Comparison of ENCODE assay signal across 25 cellular contexts in the genomic region with DNA sequence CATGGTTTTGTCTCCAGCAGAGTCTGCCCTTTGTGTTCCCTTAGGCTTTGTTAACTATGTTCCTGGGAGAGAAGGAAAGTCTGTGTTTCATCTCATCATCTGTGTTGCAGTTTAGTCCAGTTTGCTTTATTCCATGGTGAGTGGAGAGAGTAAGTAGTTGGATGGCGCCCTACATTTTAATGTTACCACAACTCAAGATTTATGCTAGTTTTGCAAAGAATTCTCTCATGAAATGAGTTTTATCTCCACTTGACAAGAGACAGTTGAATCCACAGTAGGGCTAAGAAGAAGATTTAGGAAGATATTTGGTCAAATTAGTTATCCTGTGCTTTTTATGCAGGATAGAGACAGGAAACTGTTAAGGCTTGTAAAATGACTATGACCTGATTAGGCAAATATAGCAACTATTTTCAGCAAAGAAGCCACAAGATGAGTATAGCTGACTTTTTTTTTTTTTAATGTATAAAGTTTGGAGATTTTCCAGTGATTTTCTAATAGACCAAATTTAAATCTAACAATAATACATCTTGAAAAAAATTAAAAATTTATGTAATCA.
"Had no signal": no experiment of that assay in that cellular context is flagged by ENCODE, and none has a peak within 500 bp of the region (broad histone marks: within the 10 kb centered on the region; RNA-seq: fewer than 3 reads in every experiment).

No MANE protein-coding gene starts in this region.

- FAIRE-seq: endometrium had no signal

- H3K9me3 ChIP-seq: body of pancreas, gastrocnemius medialis, heart left ventricle, mucosa of descending colon, sigmoid colon, thyroid gland had no signal

- H3K9me3 Mint-ChIP-seq: central memory CD8-positive, alpha-beta T cell; immature natural killer cell had no signal

- H3K4me3 Mint-ChIP-seq: activated naive CD8-positive, alpha-beta T cell treated with anti-CD3 and anti-CD28 coated beads for 36 hours; activated T-helper 1 cell treated with anti-CD3 and anti-CD28 coated beads, Interleukin-12 subunit alpha, Interleukin-12 subunit beta, Interleukin-2, Interleukin-4 antibody, amounts not matched to agents 30 ng/mL and 10 ng/mL and 1 ng/mL, durations not matched to agents 14 hours and 24 hours and 36 hours; central memory CD8-positive, alpha-beta T cell; immature natural killer cell; memory B cell; naive B cell had no signal

- H3K27ac Mint-ChIP-seq: activated naive CD8-positive, alpha-beta T cell treated with anti-CD3 and anti-CD28 coated beads for 36 hours; activated T-helper 1 cell treated with anti-CD3 and anti-CD28 coated beads, Interleukin-12 subunit alpha, Interleukin-12 subunit beta, Interleukin-2, Interleukin-4 antibody, amounts not matched to agents 30 ng/mL and 10 ng/mL and 1 ng/mL, durations not matched to agents 14 hours and 24 hours and 36 hours; immature natural killer cell; memory B cell; naive B cell had no signal

- H3K27ac ChIP-seq: body of pancreas, coronary artery, gastrocnemius medialis, heart left ventricle, sigmoid colon, thyroid gland, WERI-Rb-1 had no signal

- H3K36me3 Mint-ChIP-seq: naive B cell had no signal

- H3K4me1 ChIP-seq: sigmoid colon, thyroid gland had no signal

- H3K4me3 ChIP-seq: body of pancreas, coronary artery, gastrocnemius medialis, heart left ventricle, mucosa of descending colon, sigmoid colon, thyroid gland had no signal

- H3K27me3 ChIP-seq: body of pancreas, gastrocnemius medialis, heart left ventricle, sigmoid colon, thyroid gland had no signal

- ATAC-seq: body of pancreas, gastrocnemius medialis, heart left ventricle, mucosa of descending colon had no signal

- H3K4me1 Mint-ChIP-seq: memory B cell, naive B cell had no signal

- H3K27me3 Mint-ChIP-seq: activated naive CD8-positive, alpha-beta T cell treated with anti-CD3 and anti-CD28 coated beads for 36 hours; central memory CD8-positive, alpha-beta T cell; memory B cell; naive B cell had no signal

- DNase-seq: activated CD4-positive, alpha-beta T cell treated with anti-CD3 and anti-CD28 coated beads, Interleukin-2, amount 50 U/mL, for 4 hours; activated naive CD4-positive, alpha-beta T cell; activated naive CD8-positive, alpha-beta T cell treated with anti-CD3 and anti-CD28 coated beads for 36 hours; activated T-cell treated with anti-CD3 and anti-CD28 coated beads for 4 hours; amygdala; body of pancreas; erythroblast; gastrocnemius medialis; heart left ventricle; immature natural killer cell; mucosa of descending colon; naive B cell; nucleus accumbens; posterior cingulate gyrus; sigmoid colon; stimulated activated CD8-positive, alpha-beta memory T cell treated with anti-CD3 and anti-CD28 coated beads, Interleukin-4, amount 100 ng/mL, for 48 hours; stimulated activated naive CD4-positive, alpha-beta T cell; T-helper 2 cell; thyroid gland; WERI-Rb-1 had no signal

- H3K36me3 ChIP-seq: gastrocnemius medialis, heart left ventricle, sigmoid colon, thyroid gland, WERI-Rb-1 had no signal
